8 cellular contexts compared by ENCODE assay signal in genomic region chr6:155340464-155341129, GRCh38. TPM values are rescaled to one million over a fixed set of nuclear protein-coding genes. Genes with fewer than 3 reads are reported as not detected.
DNase-seq lines count a peak whose midpoint lies in the region; ATAC-seq and TF ChIP-seq lines count a peak whose summit lies in the region.

No MANE protein-coding gene starts in this region.

- no peak overlapping the region for H3K27ac ChIP-seq in tibial artery

- H3K27me3 ChIP-seq in BJ (ENCODE audit: control insufficient read depth, insufficient read depth, low read length) (no peaks in the 10 kb centered on the region), tibial artery (no peaks in the 10 kb centered on the region)

- no peaks in the 10 kb centered on the region for H3K4me1 ChIP-seq in tibial artery

- intact Hi-C loops in posterior vena cava (cut with DNase I) = no loop called here
- intact Hi-C loops in tibial artery (cut with DNase I; ENCODE audit: low total_unique reads) = no loop called here

- DNase-seq in BJ (ENCODE audit: low read depth) (no peak), epithelial cell of esophagus (ENCODE audit: low read depth) (peak; percentile 36), retina (no peak), posterior vena cava (ENCODE audit: low spot score) (no peak), tibial artery (no peak)
- DNase-seq in activated CD4-positive, alpha-beta T cell treated with anti-CD3 and anti-CD28 coated beads for 48 hours = no peak

- CTCF ChIA-PET in BJ (lab: Yijun Ruan, JAX) = interaction anchor here (1.2 to 2.7 kb wide), 7 partner anchors 9 to 188 kb away, joined by 3 to 18 read pairs (median 6); no protein-coding TSS in a partner anchor

- H3K36me3 ChIP-seq in BJ (ENCODE audit: control insufficient read depth, insufficient read depth, low read length) (no peaks in the 10 kb centered on the region), tibial artery (no peaks in the 10 kb centered on the region)

- TF ChIP-seq CTCF in BJ (IDR thresholded peaks at IDR 0.05; ENCODE audit: insufficient read depth, low read depth, low read length) (peak; percentile 57), epithelial cell of esophagus (IDR thresholded peaks at IDR 0.05; ENCODE audit: insufficient read depth, low read depth, low read length, missing control alignments) (peak; percentile 34), tibial artery (IDR thresholded peaks at IDR 0.05) (no peak)

- POLR2A ChIA-PET in BJ (lab: Charles Lee) = no interaction called here

- peak; percentile 22 for ATAC-seq in GM19452 (IDR thresholded peaks at IDR 0.05; ENCODE audit: unreplicated experiment)
- ATAC-seq in HG03521 (IDR thresholded peaks at IDR 0.05; ENCODE audit: unreplicated experiment) = peak; percentile 34

- no peak overlapping the region for H3K4me3 ChIP-seq in BJ (ENCODE audit: low read depth, low read length)
- no peak overlapping the region for H3K4me3 ChIP-seq in epithelial cell of esophagus (ENCODE audit: low read length)
- no peak overlapping the region for H3K4me3 ChIP-seq in tibial artery

- H3K9me3 ChIP-seq in tibial artery = peaks cover 0 to 13% (median 4%) of the 10 kb centered on the region in 3 donors

RNA-seq across cellular contexts. Expression of gene TFB1M, which starts 26.3 kb away (rescaled TPM):
- 12.9 and 17.4 TPM in 2 replicates for polyA plus RNA-seq in BJ (2011; rRNA removed)
- polyA minus RNA-seq in BJ (2011; rRNA and poly(A)+ RNA removed) = 12.0 and 14.2 TPM in 2 replicates
- total RNA-seq in posterior vena cava = 10 to 100 TPM; 18.6 to 19.2 TPM

Comparison
In these comparisons a context has a peak if more than half of its experiments do, and no peak if none do; other contexts are left out.
1. CTCF ChIP-seq: peak in BJ (single experiment) and epithelial cell of esophagus (single experiment); none in tibial artery (0 of 2).